ENCODE assay signal across 15 cellular contexts in the genomic region with DNA sequence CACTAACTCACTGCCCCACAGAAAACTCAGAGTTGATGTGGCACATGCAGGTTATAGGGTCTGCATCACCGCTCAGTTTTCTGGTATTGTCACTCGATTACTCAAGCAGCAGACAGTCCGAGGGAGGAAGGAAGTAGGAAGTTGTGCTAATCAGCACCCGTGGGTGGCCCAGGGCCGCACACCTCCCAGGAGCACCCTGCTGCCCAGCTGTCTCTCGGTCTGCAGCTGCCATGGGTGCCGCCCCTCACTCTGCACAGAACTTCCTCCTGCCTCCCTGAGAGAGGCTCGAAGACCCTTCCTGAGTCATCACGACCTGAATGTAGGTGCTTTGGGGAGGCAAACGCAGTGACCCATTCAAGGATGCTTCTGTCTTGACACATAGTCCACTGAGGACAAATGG. TPM values are rescaled to one million over a fixed set of nuclear protein-coding genes. Genes with fewer than 3 reads are reported as not detected.
DNase-seq lines count a peak whose midpoint lies in the region; ATAC-seq, FAIRE-seq and TF ChIP-seq lines count a peak whose summit lies in the region.
"Had no signal": no experiment of that assay in that cellular context is flagged by ENCODE, and none has a peak within 500 bp of the region (broad histone marks: within the 10 kb centered on the region; RNA-seq: fewer than 3 reads in every experiment).

No MANE protein-coding gene starts in this region.

- ATAC-seq in activated CD8-positive, alpha-beta memory T cell treated with anti-CD3 and anti-CD28 coated beads, Interleukin-2, amount 10 ng/mL, durations not matched to agents 7 days and 5 days = peak; percentile 68
- ATAC-seq in K562 = peak; percentile 24; the same call in 2 of the 3 replicates
- no peak for ATAC-seq in GM21619 (IDR thresholded peaks at IDR 0.05; ENCODE audit: unreplicated experiment)
- ATAC-seq: sciatic nerve had no signal

- no peaks in the 10 kb centered on the region for H3K9me3 Mint-ChIP-seq in activated CD8-positive, alpha-beta memory T cell treated with anti-CD3 and anti-CD28 coated beads, Interleukin-2, amount 10 ng/mL, durations not matched to agents 7 days and 5 days (ENCODE audit: low read depth)

- no peak for DNase-seq in activated CD8-positive, alpha-beta memory T cell treated with anti-CD3 and anti-CD28 coated beads, Interleukin-2, amount 10 ng/mL, durations not matched to agents 7 days and 5 days
- no peak for DNase-seq in activated CD8-positive, alpha-beta memory T cell treated with anti-CD3 and anti-CD28 coated beads for 24 hours
- DNase-seq in MV-4-11 (lab: John Stamatoyannopoulos, UW) (peak; percentile 73), K562 (ENCODE audit: extremely low read depth in 1 of 4, low spot score in 3 of 4) (no peak), sigmoid colon (peak; percentile 50), mammary epithelial cell (no peak), H4 (ENCODE audit: low spot score) (no peak)
- DNase-seq: midbrain, NCI-H1105 treated with DMSO at 0.1 percent for 48 hours, T1000 had no signal

- no peak overlapping the region; a peak in 1 of 4 replicates for H3K9ac ChIP-seq in K562 (ENCODE audit: insufficient read depth in 1 of 2, low read depth in 2 of 2, low read length in 2 of 2)
- no peak overlapping the region for H3K9ac ChIP-seq in mammary epithelial cell (ENCODE audit: insufficient read depth, low read length)

- H3K4me1 ChIP-seq in K562 (replicated peaks in 1 of 2; ENCODE audit: control insufficient read depth in 2 of 2, insufficient read depth in 2 of 2, low read length in 2 of 2) (no peaks in the 10 kb centered on the region), sigmoid colon (no peaks in the 10 kb centered on the region), mammary epithelial cell (ENCODE audit: insufficient read depth, low read length) (no peaks in the 10 kb centered on the region)
- H3K4me1 ChIP-seq: breast epithelium had no signal

- no TSS peak for BruUV-seq in K562 (replicated peaks; lab: Mats Ljungman, UMichigan)
- no TSS peak for BruUV-seq in mammary epithelial cell (replicated peaks; lab: Mats Ljungman, UMichigan)

- no peaks in the 10 kb centered on the region for H3K36me3 ChIP-seq in K562 (ENCODE audit: control insufficient read depth, insufficient read depth, low read length)
- no peaks in the 10 kb centered on the region for H3K36me3 ChIP-seq in sigmoid colon
- H3K36me3 ChIP-seq in mammary epithelial cell (ENCODE audit: insufficient read depth, low read length) = no peaks in the 10 kb centered on the region
- H3K36me3 ChIP-seq: breast epithelium, tibial nerve had no signal

- H3K27ac ChIP-seq in K562 (ENCODE audit: extremely low read depth, low read depth, low read length) (no peak overlapping the region), sigmoid colon (no peak overlapping the region), mammary epithelial cell (ENCODE audit: insufficient read depth, low read depth, low read length) (no peak overlapping the region)
- H3K27ac ChIP-seq: breast epithelium, tibial nerve had no signal

- H4K20me1 ChIP-seq in K562 (replicated peaks; ENCODE audit: control insufficient read depth, insufficient read depth, low read length) (0 out of 2 replicates have a peak, but pooled peaks cover 6% of the 10 kb centered on the region), mammary epithelial cell (ENCODE audit: insufficient read depth, low read length) (no peaks in the 10 kb centered on the region)

- no peak overlapping the region for H3K4me3 ChIP-seq in K562
- no peak overlapping the region for H3K4me3 ChIP-seq in sigmoid colon
- H3K4me3 ChIP-seq in mammary epithelial cell (replicated peaks in 1 of 3; ENCODE audit: insufficient read depth in 1 of 3, low read depth in 2 of 3, low read length in 3 of 3) = no peak overlapping the region
- H3K4me3 ChIP-seq: breast epithelium, tibial nerve had no signal

- FAIRE-seq in K562 (lab: Jason Lieb, UNC) = no peak

- WGBS in K562 (ENCODE audit: insufficient coverage, low coverage, missing lambda C conversion rate) = 2% methylated on average over 10 of the region's 10 CpGs
- WGBS in sigmoid colon, 2 donors = 27 to 28% methylated on average over 10 of the region's 10 CpGs
- 67% methylated on average over 8 of the region's 10 CpGs for WGBS in mammary epithelial cell (ENCODE audit: low coverage, missing lambda C conversion rate)

- H3K4me1 Mint-ChIP-seq in activated CD8-positive, alpha-beta memory T cell treated with anti-CD3 and anti-CD28 coated beads, Interleukin-2, amount 10 ng/mL, durations not matched to agents 7 days and 5 days = peaks cover 14% of the 10 kb centered on the region

- CTCF ChIA-PET in activated CD8-positive, alpha-beta memory T cell treated with anti-CD3 and anti-CD28 coated beads, Interleukin-2, amount 10 ng/mL, durations not matched to agents 7 days and 5 days (lab: Charles Lee) = interaction anchor here (1.2 to 3.4 kb wide), 3 partner anchors 9 to 62 kb away, joined by 3 to 21 read pairs (median 5); no protein-coding TSS in a partner anchor
- CTCF ChIA-PET in K562 (lab: Yijun Ruan, JAX; ENCODE audit: low intra/inter-chr PET ratio) = no interaction called here
- CTCF ChIA-PET in mammary epithelial cell (lab: Charles Lee; ENCODE audit: low non-redundant PET) = no interaction called here

- no peaks in the 10 kb centered on the region for H3K36me3 Mint-ChIP-seq in activated CD8-positive, alpha-beta memory T cell treated with anti-CD3 and anti-CD28 coated beads, Interleukin-2, amount 10 ng/mL, durations not matched to agents 7 days and 5 days

- TF ChIP-seq CTCF in K562 (IDR thresholded peaks at IDR 0.05 in 2 of 3, conservative IDR thresholded peaks at IDR 0.05 in 1 of 3; ENCODE audit: insufficient read depth in 2 of 3, low read depth in 1 of 3, low read length in 3 of 3) (no peak), sigmoid colon (IDR thresholded peaks at IDR 0.05) (no peak), mammary epithelial cell (conservative IDR thresholded peaks at IDR 0.05 in 1 of 2, IDR thresholded peaks at IDR 0.05 in 1 of 2; ENCODE audit: extremely low read depth in 1 of 2, insufficient read depth in 1 of 2, low read depth in 1 of 2, low read length in 2 of 2) (no peak)

- H3K27me3 Mint-ChIP-seq in activated CD8-positive, alpha-beta memory T cell treated with anti-CD3 and anti-CD28 coated beads, Interleukin-2, amount 10 ng/mL, durations not matched to agents 7 days and 5 days = peaks cover 17% of the 10 kb centered on the region

- peak overlapping the region; percentile 48 for H3K27ac Mint-ChIP-seq in activated CD8-positive, alpha-beta memory T cell treated with anti-CD3 and anti-CD28 coated beads, Interleukin-2, amount 10 ng/mL, durations not matched to agents 7 days and 5 days

- TF ChIP-seq RAD21 in K562 (CRISPR knock-in tag; conservative IDR thresholded peaks at IDR 0.05 in 1 of 2, IDR thresholded peaks at IDR 0.05 in 1 of 2) = no peak

- TF ChIP-seq POLR2A in K562 (conservative IDR thresholded peaks at IDR 0.05) (no peak), sigmoid colon (IDR thresholded peaks at IDR 0.05) (no peak)

- H3K27me3 ChIP-seq in K562 (ENCODE audit: control insufficient read depth in 2 of 2, insufficient read depth in 2 of 2, low read length in 2 of 2) (peaks cover 45 to 74% of the 10 kb centered on the region in 2 experiments), sigmoid colon (peaks cover 3 to 22% (median 4%) of the 10 kb centered on the region in 3 donors), mammary epithelial cell (ENCODE audit: insufficient read depth, low read length) (no peaks in the 10 kb centered on the region)
- H3K27me3 ChIP-seq: breast epithelium, tibial nerve had no signal

- POLR2A ChIA-PET in K562 (lab: Yijun Ruan, JAX) = interaction anchor here (0.7 to 0.8 kb wide), 2 partner anchors 9 to 39 kb away, joined by 3 read pairs; no protein-coding TSS in a partner anchor

- no peaks in the 10 kb centered on the region for H3K9me1 ChIP-seq in K562 (ENCODE audit: control insufficient read depth, insufficient read depth, low read length)

- H3K79me2 ChIP-seq in K562 (ENCODE audit: control insufficient read depth, insufficient read depth, low read length) (no peaks in the 10 kb centered on the region), mammary epithelial cell (ENCODE audit: insufficient read depth, low read length) (no peaks in the 10 kb centered on the region)

- H3K9me3 ChIP-seq in K562 (replicated peaks; ENCODE audit: control insufficient read depth, insufficient read depth, low read depth, low read length) (no peaks in the 10 kb centered on the region), sigmoid colon (no peaks in the 10 kb centered on the region), mammary epithelial cell (replicated peaks; ENCODE audit: insufficient read depth, low read length) (no peaks in the 10 kb centered on the region)
- H3K9me3 ChIP-seq: breast epithelium, tibial nerve had no signal

- H2AFZ ChIP-seq in K562 (ENCODE audit: low read depth, low read length) (no peak overlapping the region), mammary epithelial cell (ENCODE audit: low read depth, low read length) (no peak overlapping the region)

- dilution Hi-C loops in mammary epithelial cell (cut with HindIII; ENCODE audit: low sequenced_read_pairs) = no loop called here

- H3K4me2 ChIP-seq in K562 (ENCODE audit: insufficient read depth, low read length) (no peak overlapping the region; the same call in 1 of the 2 replicates), mammary epithelial cell (ENCODE audit: insufficient read depth, low read depth, low read length) (no peak overlapping the region)

- no peak overlapping the region for H3K4me3 Mint-ChIP-seq in activated CD8-positive, alpha-beta memory T cell treated with anti-CD3 and anti-CD28 coated beads, Interleukin-2, amount 10 ng/mL, durations not matched to agents 7 days and 5 days

- TF ChIP-seq EP300 in K562 (IDR thresholded peaks at IDR 0.05; ENCODE audit: low read length) (no peak), sigmoid colon (IDR thresholded peaks at IDR 0.05) (no peak)

- in situ Hi-C loops in K562 (cut with MboI) = loop anchor here (10.0 kb wide), 1 partner anchor 125 kb away; no protein-coding TSS in a partner anchor
- in situ Hi-C loops in mammary epithelial cell (cut with MboI; ENCODE audit: low sequenced_read_pairs in 2 of 2) = loop anchor here in 1 of 2 donors (10.0 kb wide), 1 partner anchor 125 kb away; no protein-coding TSS in a partner anchor

- intact Hi-C loops in K562 (cut with micrococcal nuclease) = no loop called here
- intact Hi-C loops in sigmoid colon (cut with DNase I) = no loop called here
- intact Hi-C loops in mammary epithelial cell (cut with micrococcal nuclease) = no loop called here

RNA-seq across cellular contexts. Expression of a gene that starts 4.2 kb away (rescaled TPM):
- not detected for total RNA-seq in activated CD8-positive, alpha-beta memory T cell treated with anti-CD3 and anti-CD28 coated beads, Interleukin-2, amount 10 ng/mL, durations not matched to agents 7 days and 5 days
- not detected in 2 replicates for total RNA-seq in K562 (2011; cell fraction: chromatin; rRNA removed; ENCODE audit: low replicate concordance)
- total RNA-seq in K562 (2011; cell fraction: nucleolus; rRNA removed) = not detected in 2 replicates
- total RNA-seq in K562 (2011; cell fraction: nucleoplasm; rRNA removed) = not detected in 2 replicates
- total RNA-seq in K562 (2014; rRNA removed) (not detected in 2 replicates), K562 (2014; rRNA removed; fragmentation: Illumina TruSeq; extraction: Trizol) (not detected in 2 replicates), K562 (2015; rRNA removed; fragmentation: Illumina TruSeq; extraction: Trizol) (not detected in 2 replicates), K562 (2021) (0.72 and 0.78 TPM in 2 replicates), sigmoid colon (10 to 100 TPM; 14.3 to 45.1 (median 23.7) TPM), mammary epithelial cell (not detected)
- polyA plus RNA-seq in K562 (2011; rRNA removed) (0.07 TPM in 1 of 2 replicates, not detected in the other), K562 (2014; fragmentation: Illumina TruSeq; extraction: Trizol) (not detected in 2 replicates), K562 (2014; fragmentation: Nextera tagmentation; extraction: Ambion mirVana) (not detected), K562 (2014; rRNA removed) (not detected in 2 replicates), sigmoid colon (1,000 to 10,000 TPM; 1,800 to 7,065 (median 3,772) TPM), mammary epithelial cell (not detected)
- polyA plus RNA-seq in K562 (2011; cell fraction: cytosol; rRNA removed) = not detected in 2 replicates
- not detected in 2 replicates for polyA plus RNA-seq in K562 (2011; cell fraction: nucleus; rRNA removed)
- 0.22 TPM in 1 of 2 replicates, not detected in the other for polyA plus RNA-seq in K562 (2012)
- polyA minus RNA-seq in K562 (2011; rRNA and poly(A)+ RNA removed) = not detected in 2 replicates
- not detected in 2 replicates for polyA minus RNA-seq in K562 (2011; cell fraction: cytosol; rRNA and poly(A)+ RNA removed)
- polyA minus RNA-seq in K562 (2011; cell fraction: nucleus; rRNA and poly(A)+ RNA removed) = not detected in 2 replicates
- polyA minus RNA-seq in mammary epithelial cell = not detected
- not detected in 2 replicates for total RNA-seq in H4 (2014; rRNA removed; shearing (Covaris generic))

RNA-seq across cellular contexts. Expression of a gene that starts 31.4 kb away (rescaled TPM):
- total RNA-seq in activated CD8-positive, alpha-beta memory T cell treated with anti-CD3 and anti-CD28 coated beads, Interleukin-2, amount 10 ng/mL, durations not matched to agents 7 days and 5 days = not detected
- total RNA-seq in K562 (2011; cell fraction: chromatin; rRNA removed; ENCODE audit: low replicate concordance) = not detected in 2 replicates
- total RNA-seq in K562 (2011; cell fraction: nucleolus; rRNA removed) = not detected in 2 replicates
- total RNA-seq in K562 (2011; cell fraction: nucleoplasm; rRNA removed) = not detected in 2 replicates
- total RNA-seq in K562 (2014; rRNA removed) = not detected in 2 replicates
- not detected in 2 replicates for total RNA-seq in K562 (2014; rRNA removed; fragmentation: Illumina TruSeq; extraction: Trizol)
- total RNA-seq in K562 (2015; rRNA removed; fragmentation: Illumina TruSeq; extraction: Trizol) = not detected in 2 replicates
- not detected in 2 replicates for total RNA-seq in K562 (2021)
- not detected in 2 replicates for polyA plus RNA-seq in K562 (2011; rRNA removed)
- polyA plus RNA-seq in K562 (2011; cell fraction: cytosol; rRNA removed) = not detected in 2 replicates
- polyA plus RNA-seq in K562 (2011; cell fraction: nucleus; rRNA removed) = not detected in 2 replicates
- not detected in 2 replicates for polyA plus RNA-seq in K562 (2012)
- polyA plus RNA-seq in K562 (2014; fragmentation: Illumina TruSeq; extraction: Trizol) = not detected in 2 replicates
- not detected for polyA plus RNA-seq in K562 (2014; fragmentation: Nextera tagmentation; extraction: Ambion mirVana)
- not detected in 2 replicates for polyA plus RNA-seq in K562 (2014; rRNA removed)
- not detected in 2 replicates for polyA minus RNA-seq in K562 (2011; rRNA and poly(A)+ RNA removed)
- not detected in 2 replicates for polyA minus RNA-seq in K562 (2011; cell fraction: cytosol; rRNA and poly(A)+ RNA removed)
- not detected in 2 replicates for polyA minus RNA-seq in K562 (2011; cell fraction: nucleus; rRNA and poly(A)+ RNA removed)
- total RNA-seq in sigmoid colon = not detected
- polyA plus RNA-seq in sigmoid colon = 10 to 100 TPM in 1 of 3 donors, 1 to 10 TPM in 2; 1.5 to 23.4 (median 3.0) TPM
- not detected for total RNA-seq in mammary epithelial cell
- not detected for polyA plus RNA-seq in mammary epithelial cell
- not detected for polyA minus RNA-seq in mammary epithelial cell
- not detected in 2 replicates for total RNA-seq in H4 (2014; rRNA removed; shearing (Covaris generic))
- total RNA-seq: breast epithelium, epithelial cell of proximal tubule, sciatic nerve, tibial nerve had no signal

RNA-seq across cellular contexts. Expression of a gene that starts 47.0 kb away (rescaled TPM):
- total RNA-seq in activated CD8-positive, alpha-beta memory T cell treated with anti-CD3 and anti-CD28 coated beads, Interleukin-2, amount 10 ng/mL, durations not matched to agents 7 days and 5 days = not detected
- not detected in 2 replicates for total RNA-seq in K562 (2011; cell fraction: chromatin; rRNA removed; ENCODE audit: low replicate concordance)
- not detected in 2 replicates for total RNA-seq in K562 (2011; cell fraction: nucleolus; rRNA removed)
- total RNA-seq in K562 (2011; cell fraction: nucleoplasm; rRNA removed) = not detected in 2 replicates
- not detected in 2 replicates for total RNA-seq in K562 (2014; rRNA removed)
- total RNA-seq in K562 (2014; rRNA removed; fragmentation: Illumina TruSeq; extraction: Trizol) = not detected in 2 replicates
- total RNA-seq in K562 (2015; rRNA removed; fragmentation: Illumina TruSeq; extraction: Trizol) = not detected in 2 replicates
- total RNA-seq in K562 (2021) = 0.31 and 0.98 TPM in 2 replicates
- not detected in 2 replicates for polyA plus RNA-seq in K562 (2011; rRNA removed)
- 0.37 TPM in 1 of 2 replicates, not detected in the other for polyA plus RNA-seq in K562 (2011; cell fraction: cytosol; rRNA removed)
- not detected in 2 replicates for polyA plus RNA-seq in K562 (2011; cell fraction: nucleus; rRNA removed)
- 0.43 TPM in 1 of 2 replicates, not detected in the other for polyA plus RNA-seq in K562 (2012)
- not detected in 2 replicates for polyA plus RNA-seq in K562 (2014; fragmentation: Illumina TruSeq; extraction: Trizol)
- polyA plus RNA-seq in K562 (2014; fragmentation: Nextera tagmentation; extraction: Ambion mirVana) = not detected
- polyA plus RNA-seq in K562 (2014; rRNA removed) = not detected in 2 replicates
- polyA minus RNA-seq in K562 (2011; rRNA and poly(A)+ RNA removed) = not detected in 2 replicates
- not detected in 2 replicates for polyA minus RNA-seq in K562 (2011; cell fraction: cytosol; rRNA and poly(A)+ RNA removed)
- not detected in 2 replicates for polyA minus RNA-seq in K562 (2011; cell fraction: nucleus; rRNA and poly(A)+ RNA removed)
- 1 to 10 TPM in 1 of 4 donors, not detected in 3; 1.1 TPM for total RNA-seq in sigmoid colon
- polyA plus RNA-seq in sigmoid colon = 100 to 1,000 TPM; 414 to 706 (median 493) TPM
- not detected for total RNA-seq in mammary epithelial cell
- polyA plus RNA-seq in mammary epithelial cell = not detected
- polyA minus RNA-seq in mammary epithelial cell = not detected
- total RNA-seq in H4 (2014; rRNA removed; shearing (Covaris generic)) = not detected in 2 replicates
- total RNA-seq: epithelial cell of proximal tubule, sciatic nerve, tibial nerve had no signal

Comparison
In these comparisons a context has a peak if more than half of its experiments do, and no peak if none do; other contexts are left out.
1. DNase-seq: peak in MV-4-11 (single experiment) and sigmoid colon (single experiment); none in activated CD8-positive, alpha-beta memory T cell treated with anti-CD3 and anti-CD28 coated beads, Interleukin-2, amount 10 ng/mL, durations not matched to agents 7 days and 5 days (single experiment), activated CD8-positive, alpha-beta memory T cell treated with anti-CD3 and anti-CD28 coated beads for 24 hours (single experiment), K562 (0 of 4), mammary epithelial cell (single experiment) and H4 (single experiment).
2. RNA of a gene that starts 4.2 kb away (total RNA-seq): 14.3 to 45.1 TPM in sigmoid colon; not detected in activated CD8-positive, alpha-beta memory T cell treated with anti-CD3 and anti-CD28 coated beads, Interleukin-2, amount 10 ng/mL, durations not matched to agents 7 days and 5 days, 0.72 to 0.78 TPM in K562, not detected in mammary epithelial cell and not detected in H4; every median in the first group is over 4 times any median in the second.